24 cellular contexts compared by ENCODE assay signal in genomic region chr11:88790179-88790578, GRCh38.
"Had no signal": no experiment of that assay in that cellular context is flagged by ENCODE, and none has a peak within 500 bp of the region (broad histone marks: within the 10 kb centered on the region; RNA-seq: fewer than 3 reads in every experiment).

No MANE protein-coding gene starts in this region.

- H3K4me3 ChIP-seq: coronary artery, dorsolateral prefrontal cortex, esophagus muscularis mucosa, gastroesophageal sphincter, heart left ventricle, hepatocyte, left lung, lower lobe of right lung, mucosa of descending colon had no signal

- ATAC-seq: foreskin keratinocyte; gastroesophageal sphincter; heart left ventricle; left cardiac atrium; left lung; left ventricle myocardium superior; lower lobe of right lung; mucosa of descending colon; naive thymus-derived CD8-positive, alpha-beta T cell had no signal

- H3K4me1 ChIP-seq: esophagus muscularis mucosa, foreskin keratinocyte, gastroesophageal sphincter, heart left ventricle, left lung, lower lobe of right lung had no signal

- H3K4me3 Mint-ChIP-seq: mesothelial cell of epicardium; naive B cell; naive thymus-derived CD8-positive, alpha-beta T cell had no signal

- H3K36me3 Mint-ChIP-seq: mesothelial cell of epicardium; naive B cell; naive thymus-derived CD8-positive, alpha-beta T cell had no signal

- H3K27ac Mint-ChIP-seq: mesothelial cell of epicardium; naive B cell; naive thymus-derived CD8-positive, alpha-beta T cell had no signal

- H3K36me3 ChIP-seq: esophagus muscularis mucosa, gastroesophageal sphincter, heart left ventricle, left lung, lower lobe of right lung had no signal

- FAIRE-seq: endothelial cell of umbilical vein, frontal cortex, islet of Langerhans, keratinocyte had no signal

- H3K4me2 ChIP-seq: hepatocyte had no signal

- H3K27ac ChIP-seq: coronary artery, dorsolateral prefrontal cortex, esophagus muscularis mucosa, foreskin keratinocyte, gastroesophageal sphincter, heart left ventricle, hepatocyte, left lung, lower lobe of right lung had no signal

- H3K27me3 ChIP-seq: dorsolateral prefrontal cortex, esophagus muscularis mucosa, foreskin keratinocyte, gastroesophageal sphincter, heart left ventricle, hepatocyte, left lung had no signal

- H3K9me3 ChIP-seq: esophagus muscularis mucosa, gastroesophageal sphincter, heart left ventricle, left lung, lower lobe of right lung, mucosa of descending colon had no signal

- H3K79me2 ChIP-seq: hepatocyte had no signal

- H3K4me1 Mint-ChIP-seq: mesothelial cell of epicardium, naive B cell had no signal

- H3K9me3 Mint-ChIP-seq: mesothelial cell of epicardium, naive B cell had no signal

- DNase-seq: dermis blood vessel endothelial cell; dorsolateral prefrontal cortex; effector CD4-positive, alpha-beta T cell; effector memory CD4-positive, alpha-beta T cell; foreskin keratinocyte; heart left ventricle; hypothalamus; left cardiac atrium; left ventricle myocardium superior; lower lobe of right lung; mesenchymal stem cell; mucosa of descending colon; naive B cell; naive thymus-derived CD8-positive, alpha-beta T cell had no signal

- H3K27me3 Mint-ChIP-seq: naive B cell; naive thymus-derived CD8-positive, alpha-beta T cell had no signal

- H2AFZ ChIP-seq: hepatocyte had no signal
